ENCODE assay signal across 3 cellular contexts in genomic region chr16:1127971-1128715, GRCh38.
TF ChIP-seq lines count a peak whose summit lies in the region.

No MANE protein-coding gene starts in this region.

TF ChIP-seq in A549, 52 proteins besides CTCF, POLR2A, EP300 and RAD21:
- no peak for TF ChIP-seq CHD2 (IDR thresholded peaks at IDR 0.05; ENCODE audit: low read length, partially characterized antibody)
- TF ChIP-seq ZFP36 (IDR thresholded peaks at IDR 0.05; ENCODE audit: borderline replicate concordance, partially characterized antibody) = peak; percentile 87

TF ChIP-seq in HEK293, 187 proteins besides CTCF, POLR2A, EP300 and RAD21:
- TF ChIP-seq ZNF600 (tag by site-specific recombination; IDR thresholded peaks at IDR 0.05) (peak; percentile 83; the same call in 1 of the 2 replicates), ZNF548 (tag by site-specific recombination; IDR thresholded peaks at IDR 0.05) (no peak), ZSCAN4 (tag by site-specific recombination; IDR thresholded peaks at IDR 0.05) (no peak), ZNF585B (tag by site-specific recombination; IDR thresholded peaks at IDR 0.05) (no peak), ZNF341 (tag by site-specific recombination; IDR thresholded peaks at IDR 0.05; ENCODE audit: low read depth) (peak; percentile 54), ZNF416 (tag by site-specific recombination; IDR thresholded peaks at IDR 0.05) (no peak)
TF ChIP-seq in HEK293: peak in this region for 2.

TF ChIP-seq in H1, 55 proteins besides CTCF, POLR2A, EP300 and RAD21:
- TF ChIP-seq YY1 (IDR thresholded peaks at IDR 0.05; ENCODE audit: low read depth, low read length) (no peak), BRCA1 (IDR thresholded peaks at IDR 0.05; ENCODE audit: low read depth, low read length) (no peak), KDM1A (IDR thresholded peaks at IDR 0.05; ENCODE audit: borderline replicate concordance, low read length) (no peak), GABPA (IDR thresholded peaks at IDR 0.05; ENCODE audit: borderline replicate concordance, insufficient read depth, low read length) (no peak), SIRT6 (IDR thresholded peaks at IDR 0.05; ENCODE audit: low read length) (no peak), TCF12 (IDR thresholded peaks at IDR 0.05; ENCODE audit: low read depth, low read length) (no peak), CBX8 (IDR thresholded peaks at IDR 0.05; ENCODE audit: borderline replicate concordance, low read depth, low read length) (no peak), BCL11A (IDR thresholded peaks at IDR 0.05; ENCODE audit: low read depth in 2 of 2, low read length in 2 of 2) (no peak), SRF (IDR thresholded peaks at IDR 0.05; ENCODE audit: low read depth, low read length) (no peak), E2F6 (IDR thresholded peaks at IDR 0.05) (no peak), RBBP5 (IDR thresholded peaks at IDR 0.05; ENCODE audit: borderline replicate concordance, low read depth, low read length) (no peak), CTBP2 (IDR thresholded peaks at IDR 0.05; ENCODE audit: borderline replicate concordance, insufficient read depth, insufficient read length, low read length) (no peak), FOSL1 (IDR thresholded peaks at IDR 0.05; ENCODE audit: insufficient read depth, low read depth, low read length) (no peak), TAF1 (IDR thresholded peaks at IDR 0.05; ENCODE audit: low read depth, low read length) (no peak), SP1 (IDR thresholded peaks at IDR 0.05; ENCODE audit: low read depth, low read length) (no peak)
